1 cellular context compared by ENCODE assay signal in the genomic region with DNA sequence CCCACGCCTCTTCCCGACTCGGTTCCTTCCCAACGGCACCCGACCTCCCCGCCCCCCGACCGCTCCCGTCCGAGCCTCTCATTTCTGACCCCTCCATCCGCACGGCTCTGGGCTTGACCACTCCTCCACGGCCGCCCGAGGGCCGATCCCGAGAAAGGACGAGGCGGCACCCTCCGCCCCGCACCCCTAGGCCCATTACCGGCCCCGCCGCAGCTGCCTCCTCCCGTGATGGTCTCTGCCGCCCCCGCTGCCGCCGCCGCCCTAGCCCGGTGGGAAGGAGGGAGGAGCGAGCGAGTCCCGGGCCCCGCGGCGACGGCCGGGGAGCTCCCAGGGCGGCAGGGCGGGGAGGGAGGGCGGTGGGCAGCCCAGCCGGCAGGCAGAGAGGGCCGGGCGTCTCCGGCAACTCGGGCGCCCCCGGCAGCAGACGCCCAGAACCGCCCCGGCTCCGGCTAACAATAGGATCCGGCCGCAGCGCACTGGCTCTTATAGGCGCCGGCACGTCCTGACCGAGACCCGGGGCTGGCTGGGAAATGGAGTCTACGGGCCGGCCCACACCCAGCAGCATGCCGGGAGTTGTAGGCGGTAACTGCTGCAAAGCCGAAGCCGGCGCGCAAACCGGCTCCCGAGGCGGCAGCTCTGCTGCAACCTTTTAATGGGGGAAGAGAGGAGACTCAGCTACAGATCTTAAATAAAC.
TF ChIP-seq lines count a peak whose summit lies in the region.

A gene with protein sequence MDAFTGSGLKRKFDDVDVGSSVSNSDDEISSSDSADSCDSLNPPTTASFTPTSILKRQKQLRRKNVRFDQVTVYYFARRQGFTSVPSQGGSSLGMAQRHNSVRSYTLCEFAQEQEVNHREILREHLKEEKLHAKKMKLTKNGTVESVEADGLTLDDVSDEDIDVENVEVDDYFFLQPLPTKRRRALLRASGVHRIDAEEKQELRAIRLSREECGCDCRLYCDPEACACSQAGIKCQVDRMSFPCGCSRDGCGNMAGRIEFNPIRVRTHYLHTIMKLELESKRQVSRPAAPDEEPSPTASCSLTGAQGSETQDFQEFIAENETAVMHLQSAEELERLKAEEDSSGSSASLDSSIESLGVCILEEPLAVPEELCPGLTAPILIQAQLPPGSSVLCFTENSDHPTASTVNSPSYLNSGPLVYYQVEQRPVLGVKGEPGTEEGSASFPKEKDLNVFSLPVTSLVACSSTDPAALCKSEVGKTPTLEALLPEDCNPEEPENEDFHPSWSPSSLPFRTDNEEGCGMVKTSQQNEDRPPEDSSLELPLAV (minus strand): TSS at position 457 of the 694 bp plus-strand sequence. CDS start 7,035 bp downstream, outside the sequence.

TF ChIP-seq in HepG2, 621 proteins besides CTCF, POLR2A, EP300 and RAD21 (continued from another document and continues in another):
- TF ChIP-seq ZNF724P (CRISPR knock-in tag; IDR thresholded peaks at IDR 0.05; ENCODE audit: borderline replicate concordance): peak; percentile 18; the same call in 1 of the 2 replicates
- TF ChIP-seq, protein P1, sequence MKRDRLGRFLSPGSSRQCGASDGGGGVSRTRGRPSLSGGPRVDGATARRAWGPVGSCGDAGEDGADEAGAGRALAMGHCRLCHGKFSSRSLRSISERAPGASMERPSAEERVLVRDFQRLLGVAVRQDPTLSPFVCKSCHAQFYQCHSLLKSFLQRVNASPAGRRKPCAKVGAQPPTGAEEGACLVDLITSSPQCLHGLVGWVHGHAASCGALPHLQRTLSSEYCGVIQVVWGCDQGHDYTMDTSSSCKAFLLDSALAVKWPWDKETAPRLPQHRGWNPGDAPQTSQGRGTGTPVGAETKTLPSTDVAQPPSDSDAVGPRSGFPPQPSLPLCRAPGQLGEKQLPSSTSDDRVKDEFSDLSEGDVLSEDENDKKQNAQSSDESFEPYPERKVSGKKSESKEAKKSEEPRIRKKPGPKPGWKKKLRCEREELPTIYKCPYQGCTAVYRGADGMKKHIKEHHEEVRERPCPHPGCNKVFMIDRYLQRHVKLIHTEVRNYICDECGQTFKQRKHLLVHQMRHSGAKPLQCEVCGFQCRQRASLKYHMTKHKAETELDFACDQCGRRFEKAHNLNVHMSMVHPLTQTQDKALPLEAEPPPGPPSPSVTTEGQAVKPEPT (CRISPR knock-in tag; IDR thresholded peaks at IDR 0.05; ENCODE audit: low read depth): no peak
- TF ChIP-seq ZNF788 (CRISPR knock-in tag; IDR thresholded peaks at IDR 0.05; ENCODE audit: borderline replicate concordance): peak; percentile 85
- TF ChIP-seq, protein P2, sequence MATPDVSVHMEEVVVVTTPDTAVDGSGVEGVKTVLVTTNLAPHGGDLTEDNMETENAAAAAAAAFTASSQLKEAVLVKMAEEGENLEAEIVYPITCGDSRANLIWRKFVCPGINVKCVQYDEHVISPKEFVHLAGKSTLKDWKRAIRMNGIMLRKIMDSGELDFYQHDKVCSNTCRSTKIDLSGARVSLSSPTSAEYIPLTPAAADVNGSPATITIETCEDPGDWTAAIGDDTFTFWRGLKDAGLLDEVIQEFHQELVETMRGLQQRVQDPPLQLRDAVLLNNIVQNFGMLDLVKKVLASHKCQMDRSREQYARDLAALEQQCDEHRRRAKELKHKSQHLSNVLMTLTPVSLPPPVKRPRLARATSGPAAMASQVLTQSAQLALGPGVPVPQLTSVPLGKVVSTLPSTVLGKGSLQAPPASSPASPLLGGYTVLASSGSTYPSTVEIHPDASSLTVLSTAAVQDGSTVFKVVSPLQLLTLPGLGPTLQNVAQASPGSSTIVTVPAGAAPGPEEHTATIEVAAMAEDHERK (CRISPR knock-in tag; IDR thresholded peaks at IDR 0.05; ENCODE audit: low read depth): peak; percentile 90
- TF ChIP-seq KAT7 (CRISPR knock-in tag; IDR thresholded peaks at IDR 0.05; ENCODE audit: borderline replicate concordance): no peak; the same call in 1 of the 2 replicates
- TF ChIP-seq ZNF792 (CRISPR knock-in tag; IDR thresholded peaks at IDR 0.05): peak; percentile 69; the same call in 1 of the 2 replicates
- TF ChIP-seq ZNF772 (CRISPR knock-in tag; IDR thresholded peaks at IDR 0.05): peak; percentile 89
- peak; percentile 91 for TF ChIP-seq IRF2 (CRISPR knock-in tag; IDR thresholded peaks at IDR 0.05)
- TF ChIP-seq HCFC1 (IDR thresholded peaks at IDR 0.05; ENCODE audit: low read depth, low read length): peak; percentile 90
- TF ChIP-seq, protein P3, sequence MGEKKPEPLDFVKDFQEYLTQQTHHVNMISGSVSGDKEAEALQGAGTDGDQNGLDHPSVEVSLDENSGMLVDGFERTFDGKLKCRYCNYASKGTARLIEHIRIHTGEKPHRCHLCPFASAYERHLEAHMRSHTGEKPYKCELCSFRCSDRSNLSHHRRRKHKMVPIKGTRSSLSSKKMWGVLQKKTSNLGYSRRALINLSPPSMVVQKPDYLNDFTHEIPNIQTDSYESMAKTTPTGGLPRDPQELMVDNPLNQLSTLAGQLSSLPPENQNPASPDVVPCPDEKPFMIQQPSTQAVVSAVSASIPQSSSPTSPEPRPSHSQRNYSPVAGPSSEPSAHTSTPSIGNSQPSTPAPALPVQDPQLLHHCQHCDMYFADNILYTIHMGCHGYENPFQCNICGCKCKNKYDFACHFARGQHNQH (CRISPR knock-in tag; IDR thresholded peaks at IDR 0.05): peak; percentile 81
- TF ChIP-seq, protein P4, sequence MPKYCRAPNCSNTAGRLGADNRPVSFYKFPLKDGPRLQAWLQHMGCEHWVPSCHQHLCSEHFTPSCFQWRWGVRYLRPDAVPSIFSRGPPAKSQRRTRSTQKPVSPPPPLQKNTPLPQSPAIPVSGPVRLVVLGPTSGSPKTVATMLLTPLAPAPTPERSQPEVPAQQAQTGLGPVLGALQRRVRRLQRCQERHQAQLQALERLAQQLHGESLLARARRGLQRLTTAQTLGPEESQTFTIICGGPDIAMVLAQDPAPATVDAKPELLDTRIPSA (CRISPR knock-in tag; IDR thresholded peaks at IDR 0.05; ENCODE audit: borderline replicate concordance): no peak
- TF ChIP-seq, protein P5, sequence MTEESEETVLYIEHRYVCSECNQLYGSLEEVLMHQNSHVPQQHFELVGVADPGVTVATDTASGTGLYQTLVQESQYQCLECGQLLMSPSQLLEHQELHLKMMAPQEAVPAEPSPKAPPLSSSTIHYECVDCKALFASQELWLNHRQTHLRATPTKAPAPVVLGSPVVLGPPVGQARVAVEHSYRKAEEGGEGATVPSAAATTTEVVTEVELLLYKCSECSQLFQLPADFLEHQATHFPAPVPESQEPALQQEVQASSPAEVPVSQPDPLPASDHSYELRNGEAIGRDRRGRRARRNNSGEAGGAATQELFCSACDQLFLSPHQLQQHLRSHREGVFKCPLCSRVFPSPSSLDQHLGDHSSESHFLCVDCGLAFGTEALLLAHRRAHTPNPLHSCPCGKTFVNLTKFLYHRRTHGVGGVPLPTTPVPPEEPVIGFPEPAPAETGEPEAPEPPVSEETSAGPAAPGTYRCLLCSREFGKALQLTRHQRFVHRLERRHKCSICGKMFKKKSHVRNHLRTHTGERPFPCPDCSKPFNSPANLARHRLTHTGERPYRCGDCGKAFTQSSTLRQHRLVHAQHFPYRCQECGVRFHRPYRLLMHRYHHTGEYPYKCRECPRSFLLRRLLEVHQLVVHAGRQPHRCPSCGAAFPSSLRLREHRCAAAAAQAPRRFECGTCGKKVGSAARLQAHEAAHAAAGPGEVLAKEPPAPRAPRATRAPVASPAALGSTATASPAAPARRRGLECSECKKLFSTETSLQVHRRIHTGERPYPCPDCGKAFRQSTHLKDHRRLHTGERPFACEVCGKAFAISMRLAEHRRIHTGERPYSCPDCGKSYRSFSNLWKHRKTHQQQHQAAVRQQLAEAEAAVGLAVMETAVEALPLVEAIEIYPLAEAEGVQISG (CRISPR knock-in tag; IDR thresholded peaks at IDR 0.05): peak; percentile 86
- TF ChIP-seq, protein P6, sequence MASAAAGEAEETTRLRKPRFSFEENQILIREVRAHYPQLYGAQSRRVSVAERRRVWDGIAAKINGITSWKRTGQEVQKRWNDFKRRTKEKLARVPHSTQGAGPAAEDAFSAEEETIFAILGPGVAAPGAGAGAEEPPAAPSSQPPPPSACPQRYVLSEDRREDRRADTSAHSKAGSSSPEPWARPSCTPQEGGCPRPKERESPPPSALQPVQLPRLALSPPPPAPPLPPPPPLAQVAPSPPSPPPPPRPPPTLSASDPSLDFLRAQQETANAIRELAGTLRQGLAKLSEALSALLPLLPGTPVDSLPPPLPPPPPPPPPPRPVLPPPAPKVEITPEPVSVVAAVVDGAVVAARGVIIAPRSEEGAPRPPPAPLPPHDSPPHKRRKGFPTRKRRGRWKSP (CRISPR knock-in tag; IDR thresholded peaks at IDR 0.05): no peak
- peak; percentile 46; the same call in 1 of the 2 replicates for TF ChIP-seq CREB1 (IDR thresholded peaks at IDR 0.05)
- peak; percentile 38; the same call in 1 of the 2 replicates for TF ChIP-seq CREB1 (CRISPR knock-in tag; IDR thresholded peaks at IDR 0.05)
- TF ChIP-seq, protein P7, sequence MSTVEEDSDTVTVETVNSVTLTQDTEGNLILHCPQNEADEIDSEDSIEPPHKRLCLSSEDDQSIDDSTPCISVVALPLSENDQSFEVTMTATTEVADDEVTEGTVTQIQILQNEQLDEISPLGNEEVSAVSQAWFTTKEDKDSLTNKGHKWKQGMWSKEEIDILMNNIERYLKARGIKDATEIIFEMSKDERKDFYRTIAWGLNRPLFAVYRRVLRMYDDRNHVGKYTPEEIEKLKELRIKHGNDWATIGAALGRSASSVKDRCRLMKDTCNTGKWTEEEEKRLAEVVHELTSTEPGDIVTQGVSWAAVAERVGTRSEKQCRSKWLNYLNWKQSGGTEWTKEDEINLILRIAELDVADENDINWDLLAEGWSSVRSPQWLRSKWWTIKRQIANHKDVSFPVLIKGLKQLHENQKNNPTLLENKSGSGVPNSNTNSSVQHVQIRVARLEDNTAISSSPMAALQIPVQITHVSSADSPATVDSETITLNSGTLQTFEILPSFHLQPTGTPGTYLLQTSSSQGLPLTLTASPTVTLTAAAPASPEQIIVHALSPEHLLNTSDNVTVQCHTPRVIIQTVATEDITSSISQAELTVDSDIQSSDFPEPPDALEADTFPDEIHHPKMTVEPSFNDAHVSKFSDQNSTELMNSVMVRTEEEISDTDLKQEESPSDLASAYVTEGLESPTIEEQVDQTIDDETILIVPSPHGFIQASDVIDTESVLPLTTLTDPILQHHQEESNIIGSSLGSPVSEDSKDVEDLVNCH (CRISPR knock-in tag; IDR thresholded peaks at IDR 0.05): no peak
- 0 out of 2 replicates have a peak, but pooled peaks have one; percentile 50 for TF ChIP-seq KLF12 (CRISPR knock-in tag; IDR thresholded peaks at IDR 0.05; ENCODE audit: borderline replicate concordance)
- TF ChIP-seq ZNF557 (CRISPR knock-in tag; IDR thresholded peaks at IDR 0.05): 0 out of 2 replicates have a peak, but pooled peaks have one; percentile 69
- peak; percentile 63; the same call in 1 of the 2 replicates for TF ChIP-seq DNMT1 (CRISPR knock-in tag; IDR thresholded peaks at IDR 0.05)
- TF ChIP-seq PRMT3 (CRISPR knock-in tag; IDR thresholded peaks at IDR 0.05; ENCODE audit: borderline replicate concordance, low read depth): no peak
- TF ChIP-seq, protein P8, sequence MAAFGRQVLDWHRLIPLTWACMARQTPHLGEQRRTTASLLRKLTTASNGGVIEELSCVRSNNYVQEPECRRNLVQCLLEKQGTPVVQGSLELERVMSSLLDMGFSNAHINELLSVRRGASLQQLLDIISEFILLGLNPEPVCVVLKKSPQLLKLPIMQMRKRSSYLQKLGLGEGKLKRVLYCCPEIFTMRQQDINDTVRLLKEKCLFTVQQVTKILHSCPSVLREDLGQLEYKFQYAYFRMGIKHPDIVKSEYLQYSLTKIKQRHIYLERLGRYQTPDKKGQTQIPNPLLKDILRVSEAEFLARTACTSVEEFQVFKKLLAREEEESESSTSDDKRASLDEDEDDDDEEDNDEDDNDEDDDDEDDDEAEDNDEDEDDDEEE (CRISPR knock-in tag; IDR thresholded peaks at IDR 0.05): peak; percentile 47; the same call in 1 of the 2 replicates
- TF ChIP-seq ZNF546 (CRISPR knock-in tag; conservative IDR thresholded peaks at IDR 0.05): peak; percentile 95; the same call in 1 of the 2 replicates
- no peak for TF ChIP-seq ZNF562 (CRISPR knock-in tag; IDR thresholded peaks at IDR 0.05; ENCODE audit: borderline replicate concordance)
- TF ChIP-seq ZNF224 (CRISPR knock-in tag; IDR thresholded peaks at IDR 0.05): no peak
- peak; percentile 57; the same call in 1 of the 2 replicates for TF ChIP-seq TBX3 (IDR thresholded peaks at IDR 0.05; ENCODE audit: borderline replicate concordance)
- TF ChIP-seq, protein P9, sequence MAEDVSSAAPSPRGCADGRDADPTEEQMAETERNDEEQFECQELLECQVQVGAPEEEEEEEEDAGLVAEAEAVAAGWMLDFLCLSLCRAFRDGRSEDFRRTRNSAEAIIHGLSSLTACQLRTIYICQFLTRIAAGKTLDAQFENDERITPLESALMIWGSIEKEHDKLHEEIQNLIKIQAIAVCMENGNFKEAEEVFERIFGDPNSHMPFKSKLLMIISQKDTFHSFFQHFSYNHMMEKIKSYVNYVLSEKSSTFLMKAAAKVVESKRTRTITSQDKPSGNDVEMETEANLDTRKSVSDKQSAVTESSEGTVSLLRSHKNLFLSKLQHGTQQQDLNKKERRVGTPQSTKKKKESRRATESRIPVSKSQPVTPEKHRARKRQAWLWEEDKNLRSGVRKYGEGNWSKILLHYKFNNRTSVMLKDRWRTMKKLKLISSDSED (CRISPR knock-in tag; IDR thresholded peaks at IDR 0.05): no peak
- TF ChIP-seq, protein P10, sequence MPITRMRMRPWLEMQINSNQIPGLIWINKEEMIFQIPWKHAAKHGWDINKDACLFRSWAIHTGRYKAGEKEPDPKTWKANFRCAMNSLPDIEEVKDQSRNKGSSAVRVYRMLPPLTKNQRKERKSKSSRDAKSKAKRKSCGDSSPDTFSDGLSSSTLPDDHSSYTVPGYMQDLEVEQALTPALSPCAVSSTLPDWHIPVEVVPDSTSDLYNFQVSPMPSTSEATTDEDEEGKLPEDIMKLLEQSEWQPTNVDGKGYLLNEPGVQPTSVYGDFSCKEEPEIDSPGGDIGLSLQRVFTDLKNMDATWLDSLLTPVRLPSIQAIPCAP (CRISPR knock-in tag; IDR thresholded peaks at IDR 0.05; ENCODE audit: low read depth): no peak
- TF ChIP-seq, protein P11, sequence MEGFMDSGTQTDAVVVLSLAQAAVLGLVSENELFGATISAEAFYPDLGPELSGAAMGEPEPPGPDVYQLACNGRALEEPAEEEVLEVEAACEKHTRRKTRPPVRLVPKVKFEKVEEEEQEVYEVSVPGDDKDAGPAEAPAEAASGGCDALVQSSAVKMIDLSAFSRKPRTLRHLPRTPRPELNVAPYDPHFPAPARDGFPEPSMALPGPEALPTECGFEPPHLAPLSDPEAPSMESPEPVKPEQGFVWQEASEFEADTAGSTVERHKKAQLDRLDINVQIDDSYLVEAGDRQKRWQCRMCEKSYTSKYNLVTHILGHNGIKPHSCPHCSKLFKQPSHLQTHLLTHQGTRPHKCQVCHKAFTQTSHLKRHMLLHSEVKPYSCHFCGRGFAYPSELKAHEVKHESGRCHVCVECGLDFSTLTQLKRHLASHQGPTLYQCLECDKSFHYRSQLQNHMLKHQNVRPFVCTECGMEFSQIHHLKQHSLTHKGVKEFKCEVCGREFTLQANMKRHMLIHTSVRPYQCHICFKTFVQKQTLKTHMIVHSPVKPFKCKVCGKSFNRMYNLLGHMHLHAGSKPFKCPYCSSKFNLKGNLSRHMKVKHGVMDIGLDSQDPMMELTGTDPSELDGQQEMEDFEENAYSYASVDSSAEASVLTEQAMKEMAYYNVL (CRISPR knock-in tag; IDR thresholded peaks at IDR 0.05; ENCODE audit: borderline replicate concordance): 0 out of 2 replicates have a peak, but pooled peaks have one; percentile 35
